22 cellular contexts compared by ENCODE assay signal in the genomic region with DNA sequence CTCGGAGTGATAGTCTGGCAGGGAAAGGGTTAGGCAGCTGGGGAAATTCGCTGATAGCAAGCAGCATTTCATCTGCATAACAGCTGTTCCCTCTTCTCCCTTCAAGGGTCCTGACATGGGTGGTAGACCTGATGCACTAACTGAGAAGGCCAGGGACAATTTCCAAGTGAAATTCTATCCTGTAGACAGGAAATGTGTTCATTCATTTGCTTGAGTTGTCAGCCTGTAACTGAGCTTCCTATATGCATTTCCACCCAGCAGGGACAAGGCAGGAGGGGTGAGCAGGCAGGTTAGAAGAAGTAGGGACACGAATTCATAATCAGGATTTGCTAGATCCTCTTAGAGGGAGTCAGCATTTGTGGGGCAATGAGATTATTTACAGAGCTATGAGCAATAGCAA.
A peak's percentile ranks its signal among the peaks of the same experiment; 100 is the strongest.
DNase-seq lines count a peak whose midpoint lies in the region; FAIRE-seq and TF ChIP-seq lines count a peak whose summit lies in the region.
"Had no signal": no experiment of that assay in that cellular context is flagged by ENCODE, and none has a peak within 500 bp of the region (broad histone marks: within the 10 kb centered on the region; RNA-seq: fewer than 3 reads in every experiment).

No MANE protein-coding gene starts in this region.

- H3K36me3 ChIP-seq in bronchial epithelial cell (ENCODE audit: control insufficient read depth, insufficient read depth, low read length), result no peaks in the 10 kb centered on the region
- H3K36me3 ChIP-seq: HAP-1, lower lobe of right lung, stomach had no signal

- H3K4me3 ChIP-seq in bronchial epithelial cell (ENCODE audit: low read depth, low read length), result no peak overlapping the region
- H3K4me3 ChIP-seq: HAP-1, lower lobe of right lung, stomach had no signal

- H3K27me3 ChIP-seq in bronchial epithelial cell (ENCODE audit: control insufficient read depth, insufficient read depth, low read length), result no peaks in the 10 kb centered on the region
- H3K27me3 ChIP-seq: stomach had no signal

- no peak for FAIRE-seq in bronchial epithelial cell (lab: Jason Lieb, UNC)
- FAIRE-seq: astrocyte, TTC549 had no signal

- DNase-seq in COLO668 (lab: John Stamatoyannopoulos, UW; ENCODE audit: unreplicated experiment) (peak; percentile 12), LHCN-M2 (ENCODE audit: low read depth) (peak; percentile 36), NCI-H446 treated with DMSO at 0.1 percent for 48 hours (lab: John Stamatoyannopoulos, UW) (peak; percentile 62), bronchial epithelial cell (ENCODE audit: low read depth) (peak; percentile 17), DMS153 (lab: John Stamatoyannopoulos, UW) (no peak), C1 segment of cervical spinal cord (lab: John Stamatoyannopoulos, UW) (no peak), HuH-7.5 (ENCODE audit: low spot score) (no peak)
- DNase-seq in activated naive CD4-positive, alpha-beta T cell treated with anti-CD3 and anti-CD28 coated beads, Interleukin-2, amount 50 U/mL, for 16 hours, result no peak
- DNase-seq: activated naive CD4-positive, alpha-beta T cell treated with Interleukin-2 at 50 U/mL for 16 hours; activated T-cell treated with anti-CD3 and anti-CD28 coated beads for 4 hours; CD4-positive, alpha-beta memory T cell; head of caudate nucleus; immature natural killer cell; lower lobe of right lung; naive B cell; NCI-H1048; NK-92 treated with Interleukin-12 subunit alpha and Interleukin-12 subunit beta, amount 100 ng/mL, for 24 hours; posterior cingulate gyrus; stomach had no signal

- no peak for TF ChIP-seq CTCF in bronchial epithelial cell (IDR thresholded peaks at IDR 0.05; ENCODE audit: insufficient read depth, low read length, severe bottlenecking)

Comparison
In these comparisons a context has a peak if more than half of its experiments do, and no peak if none do; other contexts are left out.
1. DNase-seq: peak in COLO668 (single experiment), LHCN-M2 (single experiment), NCI-H446 treated with DMSO at 0.1 percent for 48 hours (single experiment) and bronchial epithelial cell (single experiment); none in DMS153 (single experiment), activated naive CD4-positive, alpha-beta T cell treated with anti-CD3 and anti-CD28 coated beads, Interleukin-2, amount 50 U/mL, for 16 hours (single experiment), C1 segment of cervical spinal cord (0 of 14) and HuH-7.5 (single experiment).